12 cellular contexts compared by ENCODE assay signal in the genomic region with DNA sequence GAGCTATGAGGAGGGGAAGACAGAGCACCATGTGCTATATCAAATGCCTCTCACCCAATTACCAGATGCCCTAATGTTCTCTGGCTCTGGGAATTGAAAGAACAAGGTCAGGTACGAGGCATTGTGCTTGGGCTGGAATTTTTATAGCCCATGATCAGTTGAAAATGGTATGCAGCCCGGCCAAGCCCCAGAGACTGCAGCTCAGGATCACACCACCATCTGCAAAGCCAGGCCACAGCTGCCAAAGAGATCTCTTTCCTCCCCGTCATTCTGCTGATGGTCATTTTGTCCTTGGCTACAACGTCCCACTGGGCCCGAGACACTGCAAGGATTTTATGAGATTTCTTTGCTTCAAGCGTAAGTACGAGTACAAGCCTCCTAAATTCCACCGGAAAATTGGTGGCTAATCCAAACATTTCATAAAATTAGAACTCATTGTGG. TPM values are rescaled to one million over a fixed set of nuclear protein-coding genes. Genes with fewer than 3 reads are reported as not detected.
DNase-seq lines count a peak whose midpoint lies in the region; ATAC-seq and TF ChIP-seq lines count a peak whose summit lies in the region.
"Had no signal": no experiment of that assay in that cellular context is flagged by ENCODE, and none has a peak within 500 bp of the region (broad histone marks: within the 10 kb centered on the region; RNA-seq: fewer than 3 reads in every experiment).

No MANE protein-coding gene starts in this region.

- no peaks in the 10 kb centered on the region for H3K36me3 Mint-ChIP-seq in Caco-2 (ENCODE audit: insufficient read depth, unreplicated experiment)

- intact Hi-C loops in Caco-2 (cut with micrococcal nuclease; ENCODE audit: unreplicated experiment) (loop anchor here (1.0 kb wide), 1 partner anchor 15 kb away; no protein-coding TSS in a partner anchor), heart right ventricle (cut with DNase I) (loop anchor here in 2 of 10 donors (5.0 to 10.0 kb wide), 2 partner anchors 41 to 179 kb away; no protein-coding TSS in a partner anchor), sciatic nerve (cut with DNase I) (loop anchor here (10.0 kb wide), 1 partner anchor 129 kb away; no protein-coding TSS in a partner anchor)

- H3K27ac Mint-ChIP-seq in Caco-2 (ENCODE audit: unreplicated experiment): peak overlapping the region; percentile 85
- H3K27ac Mint-ChIP-seq: activated CD4-positive, alpha-beta T cell treated with anti-CD3 and anti-CD28 coated beads, Interleukin-2, amount 10 ng/mL, durations not matched to agents 24 days and 14 days; activated naive CD4-positive, alpha-beta T cell treated with anti-CD3 and anti-CD28 coated beads for 36 hours; progenitor cell of endocrine pancreas had no signal

- H3K4me1 Mint-ChIP-seq in Caco-2 (ENCODE audit: low read depth, unreplicated experiment): peaks cover 51% of the 10 kb centered on the region
- H3K4me1 Mint-ChIP-seq: activated CD4-positive, alpha-beta T cell treated with anti-CD3 and anti-CD28 coated beads, Interleukin-2, amount 10 ng/mL, durations not matched to agents 24 days and 14 days had no signal

- no peaks in the 10 kb centered on the region for H3K36me3 ChIP-seq in Caco-2 (ENCODE audit: control insufficient read depth, insufficient read depth, low read length)
- no peaks in the 10 kb centered on the region for H3K36me3 ChIP-seq in SJCRH30
- H3K36me3 ChIP-seq in heart right ventricle: no peaks in the 10 kb centered on the region

- WGBS in heart right ventricle, 2 donors: 29 to 33% methylated on average over 8 of the region's 8 CpGs

- no peak overlapping the region for H3K4me3 Mint-ChIP-seq in Caco-2 (ENCODE audit: unreplicated experiment)
- H3K4me3 Mint-ChIP-seq: activated CD4-positive, alpha-beta T cell treated with anti-CD3 and anti-CD28 coated beads, Interleukin-2, amount 10 ng/mL, durations not matched to agents 24 days and 14 days; activated naive CD4-positive, alpha-beta T cell treated with anti-CD3 and anti-CD28 coated beads for 36 hours had no signal

- H3K4me3 ChIP-seq in Caco-2 (ENCODE audit: low read depth, low read length): no peak overlapping the region
- H3K4me3 ChIP-seq in SJCRH30: peak overlapping the region; percentile 25; the same call in 1 of the 2 replicates
- H3K4me3 ChIP-seq in heart right ventricle: peak overlapping the region in 9 of 10 donors; percentile 6 to 46 (median 38)

- H3K27me3 ChIP-seq in Caco-2 (replicated peaks; ENCODE audit: control insufficient read depth, insufficient read depth, low read length) (no peaks in the 10 kb centered on the region), SJCRH30 (no peaks in the 10 kb centered on the region), heart right ventricle (no peaks in the 10 kb centered on the region)

- TF ChIP-seq CTCF in Caco-2 (IDR thresholded peaks at IDR 0.05; ENCODE audit: insufficient read depth in 1 of 2, low read depth in 1 of 2, low read length in 1 of 2, severe bottlenecking in 1 of 2, unreplicated experiment in 1 of 2): no peak
- no peak for TF ChIP-seq CTCF in heart right ventricle (IDR thresholded peaks at IDR 0.05)

- H3K9me3 Mint-ChIP-seq in Caco-2 (ENCODE audit: unreplicated experiment): no peaks in the 10 kb centered on the region
- H3K9me3 Mint-ChIP-seq: activated CD4-positive, alpha-beta T cell treated with anti-CD3 and anti-CD28 coated beads, Interleukin-2, amount 10 ng/mL, durations not matched to agents 24 days and 14 days; activated naive CD4-positive, alpha-beta T cell treated with anti-CD3 and anti-CD28 coated beads for 36 hours had no signal

- H3K27me3 Mint-ChIP-seq in Caco-2 (ENCODE audit: insufficient read depth, unreplicated experiment): no peaks in the 10 kb centered on the region
- H3K27me3 Mint-ChIP-seq: progenitor cell of endocrine pancreas had no signal

- POLR2A ChIA-PET in Caco-2 (lab: Charles Lee): no interaction called here

- CTCF ChIA-PET in Caco-2 (lab: Charles Lee): no interaction called here

- no TSS peak for BruUV-seq in Caco-2 (replicated peaks; lab: Mats Ljungman, UMichigan)

- H3K27ac ChIP-seq in SJCRH30 (peak overlapping the region; percentile 55), heart right ventricle (peak overlapping the region; percentile 77 to 100 (median 86))
- H3K27ac ChIP-seq: C4-2B had no signal

- H3K4me1 ChIP-seq in Caco-2 (peaks cover 72% of the 10 kb centered on the region), SJCRH30 (peaks cover 23% of the 10 kb centered on the region), heart right ventricle (peaks cover 22 to 100% (median 91%) of the 10 kb centered on the region in 9 donors)

- DNase-seq in Caco-2 (peak; percentile 43 to 62), SJCRH30 (peak; percentile 79 to 80), heart right ventricle (peak; percentile 60 to 83), sciatic nerve (ENCODE audit: low spot score) (no peak), NCI-H82 treated with DMSO at 0.1 percent for 48 hours (lab: John Stamatoyannopoulos, UW; ENCODE audit: unreplicated experiment) (no peak)
- DNase-seq: activated CD4-positive, alpha-beta T cell treated with anti-CD3 and anti-CD28 coated beads, Interleukin-2, amount 10 ng/mL, durations not matched to agents 24 days and 14 days; activated naive CD4-positive, alpha-beta T cell treated with anti-CD3 and anti-CD28 coated beads for 36 hours had no signal

- H3K9me3 ChIP-seq in Caco-2: no peaks in the 10 kb centered on the region
- no peaks in the 10 kb centered on the region for H3K9me3 ChIP-seq in SJCRH30 (replicated peaks)
- H3K9me3 ChIP-seq in heart right ventricle: no peaks in the 10 kb centered on the region

- peak; percentile 70 to 91 (median 81) for ATAC-seq in heart right ventricle
- ATAC-seq in sciatic nerve: peak; percentile 81
- ATAC-seq in GM21825 (IDR thresholded peaks at IDR 0.05; ENCODE audit: unreplicated experiment): no peak
- ATAC-seq in HG03108 (IDR thresholded peaks at IDR 0.05; ENCODE audit: unreplicated experiment): no peak
- no peak for ATAC-seq in GM19397 (IDR thresholded peaks at IDR 0.05; ENCODE audit: unreplicated experiment)

RNA-seq across cellular contexts. Expression of a gene that starts 15.2 kb away (rescaled TPM):
- total RNA-seq in Caco-2 (2022) (3.7 and 4.2 TPM in 2 replicates), heart right ventricle (10 to 100 TPM; 37.0 to 59.0 (median 47.6) TPM), sciatic nerve (38.6 TPM)
- 4.0 and 4.4 TPM in 2 replicates for total RNA-seq in SJCRH30 (2014; rRNA removed; shearing (Covaris generic))
- polyA plus RNA-seq in heart right ventricle: 10 to 100 TPM in 1 of 2 donors, 1 to 10 TPM in 1; 9.8 to 10.8 TPM
- total RNA-seq: activated CD4-positive, alpha-beta T cell treated with anti-CD3 and anti-CD28 coated beads, Interleukin-2, amount 10 ng/mL, durations not matched to agents 24 days and 14 days; activated naive CD4-positive, alpha-beta T cell treated with anti-CD3 and anti-CD28 coated beads for 36 hours had no signal

Comparison
In these comparisons a context has a peak if more than half of its experiments do, and no peak if none do; other contexts are left out.
1. DNase-seq: peak in Caco-2 (2 of 2), SJCRH30 (2 of 2) and heart right ventricle (2 of 2); none in sciatic nerve (single experiment) and NCI-H82 treated with DMSO at 0.1 percent for 48 hours (single experiment).
2. ATAC-seq: peak in heart right ventricle (8 of 8) and sciatic nerve (single experiment); none in GM21825 (single experiment), HG03108 (single experiment) and GM19397 (single experiment).